8 cellular contexts compared by ENCODE assay signal in the genomic region with DNA sequence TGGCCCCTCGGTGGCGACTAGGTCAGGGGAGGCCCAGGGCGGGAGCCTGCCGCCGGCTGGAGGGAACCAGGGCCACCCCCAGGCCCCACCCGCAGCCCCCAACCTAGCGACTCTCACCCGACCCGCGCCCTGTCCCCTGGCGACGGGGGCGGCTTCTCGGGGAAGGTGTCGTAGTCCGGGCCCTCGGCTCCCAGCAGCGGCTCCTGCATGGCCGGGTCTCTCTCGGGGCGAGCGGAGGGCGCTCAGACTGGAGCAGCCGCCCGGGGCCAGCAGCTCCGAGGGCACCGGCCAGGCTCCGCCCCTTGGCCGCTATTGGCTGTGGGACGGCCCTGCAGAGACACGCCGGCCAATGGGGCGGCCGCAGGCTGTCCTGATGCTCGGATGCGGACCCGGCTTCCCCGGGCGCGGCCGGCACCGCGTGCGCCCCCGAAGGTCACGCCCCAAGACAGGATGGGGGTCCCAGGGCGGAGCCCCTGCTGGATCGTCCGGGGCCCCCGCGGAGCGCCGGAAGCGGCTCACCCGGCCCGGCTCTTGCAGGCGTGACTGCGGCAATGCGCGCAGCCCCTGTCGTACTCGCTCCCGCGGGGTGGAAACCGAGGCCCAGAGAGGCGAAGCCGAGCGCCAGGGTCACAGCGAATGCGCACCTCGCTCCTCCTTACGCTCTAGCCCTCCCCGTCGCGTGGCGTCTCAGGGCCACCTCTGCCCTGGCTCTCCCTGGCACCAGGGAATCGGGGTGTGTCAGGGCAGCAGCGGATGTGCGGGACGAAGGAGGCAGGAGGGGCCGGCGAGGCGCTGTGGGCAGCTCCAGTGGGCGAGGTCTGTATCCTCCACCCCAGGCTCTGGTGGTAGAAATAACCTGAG. TPM values are rescaled to one million over a fixed set of nuclear protein-coding genes. Genes with fewer than 3 reads are reported as not detected.
DNase-seq lines count a peak whose midpoint lies in the region; FAIRE-seq lines count a peak whose summit lies in the region.

A gene with protein sequence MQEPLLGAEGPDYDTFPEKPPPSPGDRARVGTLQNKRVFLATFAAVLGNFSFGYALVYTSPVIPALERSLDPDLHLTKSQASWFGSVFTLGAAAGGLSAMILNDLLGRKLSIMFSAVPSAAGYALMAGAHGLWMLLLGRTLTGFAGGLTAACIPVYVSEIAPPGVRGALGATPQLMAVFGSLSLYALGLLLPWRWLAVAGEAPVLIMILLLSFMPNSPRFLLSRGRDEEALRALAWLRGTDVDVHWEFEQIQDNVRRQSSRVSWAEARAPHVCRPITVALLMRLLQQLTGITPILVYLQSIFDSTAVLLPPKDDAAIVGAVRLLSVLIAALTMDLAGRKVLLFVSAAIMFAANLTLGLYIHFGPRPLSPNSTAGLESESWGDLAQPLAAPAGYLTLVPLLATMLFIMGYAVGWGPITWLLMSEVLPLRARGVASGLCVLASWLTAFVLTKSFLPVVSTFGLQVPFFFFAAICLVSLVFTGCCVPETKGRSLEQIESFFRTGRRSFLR (minus strand): TSS at position 249 of the 861 bp plus-strand sequence. CDS start 40 bp downstream, at position 209.

- H3K27ac ChIP-seq in SJSA1 (peak within 1 kb of the TSS; percentile 66), stomach smooth muscle (ENCODE audit: low read length) (no peak within 1 kb of the TSS)

- H2AFZ ChIP-seq in neuron (ENCODE audit: low read depth, low read length): peak within 1 kb of the TSS; percentile 35

- peak within 1 kb of the TSS; percentile 36 to 58 for H3K9ac ChIP-seq in stomach smooth muscle (ENCODE audit: low read length in 2 of 2)

- no peak for FAIRE-seq in frontal cortex (lab: Jason Lieb, UNC)

- DNase-seq in ELR (ENCODE audit: low read depth) (peak; percentile 87), GOT3 (lab: John Stamatoyannopoulos, UW) (peak; percentile 48), LHCN-M2 (ENCODE audit: low read depth) (peak; percentile 69), SJSA1 (ENCODE audit: low read depth in 1 of 2, low spot score in 2 of 2) (peak; percentile 70 to 82), frontal cortex (ENCODE audit: low spot score in 2 of 2) (peak; percentile 96 to 97)
- DNase-seq in activated naive CD4-positive, alpha-beta T cell (lab: John Stamatoyannopoulos, UW): peak; percentile 44 to 79 (median 52)

- H3K36me3 ChIP-seq in SJSA1 (peaks cover 32% of the 10 kb centered on the region), neuron (ENCODE audit: insufficient read depth, low read length) (peaks cover 2% of the 10 kb centered on the region), stomach smooth muscle (ENCODE audit: control insufficient read depth in 2 of 2, insufficient read depth in 2 of 2, low read length in 2 of 2) (peaks cover 2 to 3% of the 10 kb centered on the region in 2 donors)

- H3K4me3 ChIP-seq in SJSA1 (peak within 1 kb of the TSS; percentile 53), neuron (ENCODE audit: low read length) (peak within 1 kb of the TSS; percentile 52), stomach smooth muscle (ENCODE audit: low read length in 2 of 2) (peak within 1 kb of the TSS; percentile 45 to 77)

- H3K27me3 ChIP-seq in SJSA1 (replicated peaks): no peaks in the 10 kb centered on the region
- H3K27me3 ChIP-seq in neuron (ENCODE audit: insufficient read depth, low read length): no peaks in the 10 kb centered on the region
- no peaks in the 10 kb centered on the region for H3K27me3 ChIP-seq in stomach smooth muscle (ENCODE audit: control insufficient read depth in 1 of 2, insufficient read depth in 2 of 2, low read length in 2 of 2)

- H3K4me1 ChIP-seq in SJSA1 (replicated peaks) (peaks cover 15% of the 10 kb centered on the region), neuron (ENCODE audit: insufficient read depth, low read length) (peaks cover 14% of the 10 kb centered on the region), stomach smooth muscle (ENCODE audit: control insufficient read depth, insufficient read depth, low read length) (peaks cover 14% of the 10 kb centered on the region)

- H3K9me3 ChIP-seq in SJSA1 (replicated peaks) (no peaks in the 10 kb centered on the region), neuron (ENCODE audit: low read length) (no peaks in the 10 kb centered on the region), stomach smooth muscle (ENCODE audit: control insufficient read depth in 2 of 2, low read length in 2 of 2) (no peaks in the 10 kb centered on the region)

RNA-seq across cellular contexts. Expression of the gene that starts here (rescaled TPM):
- 16.6 and 19.1 TPM in 2 replicates for total RNA-seq in LHCN-M2 (2014; rRNA removed)
- 15.0 TPM for polyA plus RNA-seq in LHCN-M2 (2012)
- total RNA-seq in SJSA1 (2014; rRNA removed; shearing (Covaris generic)): 22.6 and 25.0 TPM in 2 replicates
- 12.6 TPM for total RNA-seq in frontal cortex
